Comparison of ENCODE assay signal across 14 cellular contexts in the genomic region with DNA sequence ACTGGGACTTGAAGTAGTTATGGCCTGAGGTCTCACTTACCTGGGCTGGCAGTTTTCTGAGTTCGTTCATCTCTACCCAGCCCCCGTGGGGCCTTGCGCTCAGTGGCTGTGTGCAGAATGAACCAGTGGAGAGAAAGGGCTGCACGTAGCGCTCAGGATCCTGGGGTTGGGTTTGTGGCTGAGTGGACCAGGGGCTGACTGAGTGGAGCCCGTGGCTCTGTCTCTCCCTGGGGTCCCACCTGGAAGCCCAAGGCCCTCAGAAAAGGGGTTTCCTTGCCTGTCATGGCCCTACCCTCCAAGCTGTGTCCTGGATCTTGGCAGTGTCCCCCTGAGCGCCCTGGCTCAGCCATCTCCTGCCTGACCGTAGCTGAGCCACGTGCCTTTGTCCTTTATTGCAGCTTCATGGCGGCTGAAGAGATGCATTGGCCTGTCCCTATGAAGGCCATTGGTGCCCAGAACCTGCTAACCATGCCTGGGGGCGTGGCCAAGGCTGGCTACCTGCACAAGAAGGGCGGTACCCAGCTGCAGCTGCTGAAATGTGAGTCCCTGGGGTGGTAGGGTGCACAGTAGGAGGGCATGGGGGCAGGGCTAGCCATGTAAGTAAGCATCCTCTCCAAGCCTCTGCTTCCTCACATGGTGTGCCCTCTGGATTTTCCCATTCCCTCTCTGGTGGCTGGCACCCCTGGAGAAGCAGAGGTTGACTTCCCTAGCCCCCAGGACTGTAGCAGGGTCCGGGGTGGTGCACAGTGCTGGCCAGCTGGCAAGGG. TPM values are rescaled to one million over a fixed set of nuclear protein-coding genes. Genes with fewer than 3 reads are reported as not detected.
DNase-seq lines count a peak whose midpoint lies in the region; ATAC-seq and TF ChIP-seq lines count a peak whose summit lies in the region.
"Had no signal": no experiment of that assay in that cellular context is flagged by ENCODE, and none has a peak within 500 bp of the region (broad histone marks: within the 10 kb centered on the region; RNA-seq: fewer than 3 reads in every experiment).

No MANE protein-coding gene starts in this region.

- intact Hi-C loops in Right ventricle myocardium inferior (cut with DNase I), result no loop called here
- intact Hi-C loops in transverse colon (cut with DNase I; ENCODE audit: low total_unique reads), result no loop called here

- no peak overlapping the region for H3K4me2 ChIP-seq in GM23248 (ENCODE audit: unreplicated experiment)

- WGBS in transverse colon (ENCODE audit: low coverage in 1 of 2), 2 donors, result 92% methylated on average over 13 of the region's 13 CpGs; no CpG with 5 or more reads in 1 of the 2 donors
- WGBS in GM23248 (ENCODE audit: low coverage in 1 of 2, low lambda C conversion rate in 2 of 2, missing lambda C conversion rate in 2 of 2), 2 experiments, result 90 to 96% methylated on average over 13 of the region's 13 CpGs

- H3K9ac ChIP-seq in iPS-15b (ENCODE audit: low read depth, low read length) (peak overlapping the region; percentile 8), GM23248 (no peak overlapping the region)

- H3F3A ChIP-seq in GM23248 (ENCODE audit: insufficient read depth), result peaks cover 9% of the 10 kb centered on the region; the same call in 1 of the 2 replicates

- no peaks in the 10 kb centered on the region for H4K20me1 ChIP-seq in GM23248 (ENCODE audit: insufficient read depth)

- no peaks in the 10 kb centered on the region for H3K9me3 ChIP-seq in right atrium auricular region
- H3K9me3 ChIP-seq in iPS-15b (ENCODE audit: control insufficient read depth, insufficient read depth, low read length), result no peaks in the 10 kb centered on the region
- no peaks in the 10 kb centered on the region for H3K9me3 ChIP-seq in transverse colon
- no peaks in the 10 kb centered on the region for H3K9me3 ChIP-seq in GM23248 (ENCODE audit: low read depth)

- DNase-seq in Right ventricle myocardium inferior (ENCODE audit: missing footprints), result peak; percentile 64
- DNase-seq in right atrium auricular region (ENCODE audit: low spot score), result no peak
- peak; percentile 68 for DNase-seq in NCI-H2107 (lab: John Stamatoyannopoulos, UW)
- peak; percentile 11 for DNase-seq in transverse colon
- DNase-seq in GM23248, result no peak
- no peak for DNase-seq in activated CD4-positive, alpha-beta T cell treated with anti-CD3 and anti-CD28 coated beads for 4 hours
- DNase-seq: activated naive CD4-positive, alpha-beta T cell treated with anti-CD3 and anti-CD28 coated beads, Interleukin-2, amount 10 ng/mL, durations not matched to agents 7 days and 5 days; islet precursor cell; NCI-H446 treated with DMSO at 0.1 percent for 48 hours; PC-3 had no signal

- H3K36me3 ChIP-seq in right atrium auricular region (peaks cover 38% of the 10 kb centered on the region), iPS-15b (ENCODE audit: control insufficient read depth, insufficient read depth, low read length) (peaks cover 27% of the 10 kb centered on the region), transverse colon (peaks cover 0 to 15% (median 4%) of the 10 kb centered on the region in 4 donors), GM23248 (ENCODE audit: low read depth) (no peaks in the 10 kb centered on the region)

- H3K27ac ChIP-seq in right atrium auricular region (no peak overlapping the region), transverse colon (no peak overlapping the region), GM23248 (no peak overlapping the region)
- H3K27ac ChIP-seq: epithelial cell of prostate, VCaP had no signal

- H2AFZ ChIP-seq in GM23248, result no peak overlapping the region

- no peak for TF ChIP-seq EP300 in transverse colon (IDR thresholded peaks at IDR 0.05; ENCODE audit: low read depth)

- peaks cover 45% of the 10 kb centered on the region for H3K79me2 ChIP-seq in GM23248 (ENCODE audit: insufficient read depth)

- H3K4me3 ChIP-seq in right atrium auricular region, result no peak overlapping the region
- no peak overlapping the region for H3K4me3 ChIP-seq in iPS-15b (ENCODE audit: low read depth, low read length)
- no peak overlapping the region for H3K4me3 ChIP-seq in transverse colon
- no peak overlapping the region for H3K4me3 ChIP-seq in GM23248

- TF ChIP-seq POLR2A in transverse colon (IDR thresholded peaks at IDR 0.05), result no peak

- no peak for TF ChIP-seq CTCF in right atrium auricular region (IDR thresholded peaks at IDR 0.05)
- no peak for TF ChIP-seq CTCF in transverse colon (IDR thresholded peaks at IDR 0.05)

- H3K27me3 ChIP-seq in right atrium auricular region (no peaks in the 10 kb centered on the region), iPS-15b (ENCODE audit: control insufficient read depth, insufficient read depth, low read length) (peaks cover 5% of the 10 kb centered on the region), transverse colon (no peaks in the 10 kb centered on the region), GM23248 (replicated peaks; ENCODE audit: insufficient read depth) (no peaks in the 10 kb centered on the region)

- ATAC-seq in Right ventricle myocardium inferior (no peak), GM19467 (IDR thresholded peaks at IDR 0.05; ENCODE audit: unreplicated experiment) (no peak)
- ATAC-seq: PC-3 had no signal

- H3K4me1 ChIP-seq in right atrium auricular region, result peaks cover 0 to 20% of the 10 kb centered on the region in 2 donors
- H3K4me1 ChIP-seq in iPS-15b (ENCODE audit: control insufficient read depth, insufficient read depth, low read length), result no peaks in the 10 kb centered on the region
- H3K4me1 ChIP-seq in transverse colon, result peaks cover 0 to 24% (median 16%) of the 10 kb centered on the region in 4 donors
- H3K4me1 ChIP-seq in GM23248 (ENCODE audit: insufficient read depth), result no peaks in the 10 kb centered on the region

- in situ Hi-C loops in transverse colon (cut with MboI; ENCODE audit: low pct_ligation_motif_present in 1 of 4, low pct_unique_long_range_greater_than_20kb in 1 of 4, low sequenced_read_pairs in 3 of 4), result no loop called here
- in situ Hi-C loops in GM23248 (cut with MboI), result no loop called here

- H3K9me2 ChIP-seq in GM23248 (ENCODE audit: insufficient read depth), result no peaks in the 10 kb centered on the region

RNA-seq across cellular contexts. Expression of a gene that starts 23.2 kb away (rescaled TPM):
- total RNA-seq in Right ventricle myocardium inferior (231 TPM), right atrium auricular region (100 to 1,000 TPM; 171 to 196 TPM), transverse colon (100 to 1,000 TPM; 218 to 392 (median 299) TPM)
- 188 and 219 TPM in 2 replicates for total RNA-seq in GM23248 (2014; rRNA removed; shearing (Covaris generic))
- polyA plus RNA-seq in GM23248 (2016; fragmentation: Nextera tagmentation; extraction: Ambion mirVana), result 175 and 181 TPM in 2 replicates

RNA-seq across cellular contexts. Expression of a gene that starts 27.5 kb away (rescaled TPM):
- 32.2 TPM for total RNA-seq in Right ventricle myocardium inferior
- total RNA-seq in right atrium auricular region, result 10 to 100 TPM; 20.1 to 25.2 TPM
- 100 to 1,000 TPM in 3 of 4 donors, 10 to 100 TPM in 1; 92.6 to 301 (median 117) TPM for total RNA-seq in transverse colon
- 31.2 and 46.3 TPM in 2 replicates for total RNA-seq in GM23248 (2014; rRNA removed; shearing (Covaris generic))
- 19.1 and 20.9 TPM in 2 replicates for polyA plus RNA-seq in GM23248 (2016; fragmentation: Nextera tagmentation; extraction: Ambion mirVana)

Comparison
In these comparisons a context has a peak if more than half of its experiments do, and no peak if none do; other contexts are left out.
1. DNase-seq: peak in Right ventricle myocardium inferior (single experiment), NCI-H2107 (single experiment) and transverse colon (single experiment); none in right atrium auricular region (single experiment), GM23248 (single experiment) and activated CD4-positive, alpha-beta T cell treated with anti-CD3 and anti-CD28 coated beads for 4 hours (0 of 2).